Comparison of ENCODE assay signal across 16 cellular contexts in genomic region chr7:43314379-43315158, GRCh38.
DNase-seq lines count a peak whose midpoint lies in the region; ATAC-seq, FAIRE-seq and TF ChIP-seq lines count a peak whose summit lies in the region.
"Had no signal": no experiment of that assay in that cellular context is flagged by ENCODE, and none has a peak within 500 bp of the region (broad histone marks: within the 10 kb centered on the region; RNA-seq: fewer than 3 reads in every experiment).

No MANE protein-coding gene starts in this region.

- H3K36me3 ChIP-seq in bronchial epithelial cell (ENCODE audit: control insufficient read depth, insufficient read depth, low read length), result no peaks in the 10 kb centered on the region
- H3K36me3 ChIP-seq: left lung had no signal

- no peak overlapping the region for H3K4me3 ChIP-seq in bronchial epithelial cell (ENCODE audit: low read depth, low read length)
- H3K4me3 ChIP-seq: hepatocyte, left lung had no signal

- FAIRE-seq in bronchial epithelial cell (lab: Jason Lieb, UNC), result no peak
- FAIRE-seq: GM18507 had no signal

- intact Hi-C loops in left ventricle myocardium superior (cut with micrococcal nuclease), result no loop called here

- TF ChIP-seq CTCF in bronchial epithelial cell (IDR thresholded peaks at IDR 0.05; ENCODE audit: insufficient read depth, low read length, severe bottlenecking), result no peak

- peak; percentile 57 for DNase-seq in stimulated activated CD4-positive, alpha-beta T cell treated with anti-CD3 and anti-CD28 coated beads, Interleukin-1b, Interleukin-23, amount 100 ng/mL, for 48 hours
- DNase-seq in stimulated activated CD4-positive, alpha-beta T cell treated with anti-CD3 and anti-CD28 coated beads, Interleukin-4, amount 100 ng/mL, for 4 hours, result no peak
- peak; percentile 10 for DNase-seq in bronchial epithelial cell (ENCODE audit: low read depth)
- DNase-seq in superior temporal gyrus (ENCODE audit: extremely low spot score), result peak; percentile 71
- no peak for DNase-seq in left ventricle myocardium superior
- no peak for DNase-seq in NK-92 treated with Interleukin-12 subunit alpha and Interleukin-12 subunit beta, amount 100 ng/mL, for 24 hours (lab: John Stamatoyannopoulos, UW)
- DNase-seq: activated CD4-positive, alpha-beta T cell treated with anti-CD3 and anti-CD28 coated beads, Interleukin-2, amount 10 ng/mL, durations not matched to agents 7 days and 5 days; C1 segment of cervical spinal cord; EL; left lung; naive thymus-derived CD4-positive, alpha-beta T cell had no signal

- peak; percentile 77 for ATAC-seq in HG02885 (IDR thresholded peaks at IDR 0.05; ENCODE audit: poor library complexity, unreplicated experiment)
- no peak for ATAC-seq in left ventricle myocardium superior
- ATAC-seq in HG03097 (IDR thresholded peaks at IDR 0.05; ENCODE audit: low FRiP score, unreplicated experiment), result no peak
- ATAC-seq: left lung; naive thymus-derived CD4-positive, alpha-beta T cell; Panc1 had no signal

- no peaks in the 10 kb centered on the region for H3K27me3 ChIP-seq in bronchial epithelial cell (ENCODE audit: control insufficient read depth, insufficient read depth, low read length)
- H3K27me3 ChIP-seq: hepatocyte, left lung had no signal

Comparison
In these comparisons a context has a peak if more than half of its experiments do, and no peak if none do; other contexts are left out.
1. DNase-seq: peak in stimulated activated CD4-positive, alpha-beta T cell treated with anti-CD3 and anti-CD28 coated beads, Interleukin-1b, Interleukin-23, amount 100 ng/mL, for 48 hours (single experiment), bronchial epithelial cell (single experiment) and superior temporal gyrus (single experiment); none in stimulated activated CD4-positive, alpha-beta T cell treated with anti-CD3 and anti-CD28 coated beads, Interleukin-4, amount 100 ng/mL, for 4 hours (0 of 2), left ventricle myocardium superior (single experiment) and NK-92 treated with Interleukin-12 subunit alpha and Interleukin-12 subunit beta, amount 100 ng/mL, for 24 hours (single experiment).